ENCODE assay signal across 14 cellular contexts in the genomic region with DNA sequence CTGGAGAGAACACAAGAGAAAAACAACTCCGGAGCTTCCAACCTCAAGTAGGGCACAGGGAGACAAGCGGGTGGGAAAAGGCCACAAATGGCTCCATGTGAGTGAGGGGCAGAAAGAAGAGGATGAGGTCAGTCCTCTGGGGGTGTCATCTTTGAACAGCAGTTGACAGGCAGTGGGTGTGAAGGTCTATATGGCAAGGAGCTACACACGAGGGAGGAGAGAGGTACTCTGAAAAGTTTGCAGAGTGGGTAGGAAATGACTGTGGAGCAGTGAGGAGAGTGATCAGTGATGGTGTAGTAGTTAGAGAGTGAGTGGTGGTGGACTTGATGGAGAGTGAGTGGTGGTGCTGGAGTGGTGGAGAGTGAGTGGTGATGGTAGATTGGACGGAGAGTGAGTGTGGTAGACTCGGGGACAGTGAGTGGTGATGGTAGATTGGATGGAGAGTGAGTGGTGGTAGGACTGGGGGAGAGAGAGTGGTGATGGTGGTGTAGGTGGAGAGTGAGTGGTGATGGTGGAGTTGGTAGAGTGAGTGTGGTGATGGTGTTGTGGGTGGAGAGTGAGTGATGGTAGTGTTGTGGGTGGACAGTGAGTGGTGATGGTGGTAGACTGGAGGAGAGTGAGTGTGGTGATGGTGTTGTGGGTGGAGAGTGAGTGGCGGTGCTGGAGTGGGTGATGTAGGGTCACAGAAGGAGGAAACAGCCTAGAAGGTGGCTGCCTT. TPM values are rescaled to one million over a fixed set of nuclear protein-coding genes. Genes with fewer than 3 reads are reported as not detected.
A peak's percentile ranks its signal among the peaks of the same experiment; 100 is the strongest.
DNase-seq lines count a peak whose midpoint lies in the region; TF ChIP-seq lines count a peak whose summit lies in the region.
"Had no signal": no experiment of that assay in that cellular context is flagged by ENCODE, and none has a peak within 500 bp of the region (broad histone marks: within the 10 kb centered on the region; RNA-seq: fewer than 3 reads in every experiment).

No MANE protein-coding gene starts in this region.

- no peak for DNase-seq in activated CD4-positive, alpha-beta T cell treated with anti-CD3 and anti-CD28 coated beads, Interleukin-2, amount 10 ng/mL, durations not matched to agents 24 days and 14 days
- no peak for DNase-seq in activated CD4-positive, alpha-beta T cell treated with anti-CD3 and anti-CD28 coated beads for 4 hours
- no peak for DNase-seq in HEK293T (ENCODE audit: extremely low spot score)
- DNase-seq in ecto neural progenitor cell (ENCODE audit: low spot score): peak; percentile 16
- DNase-seq in spleen: peak; percentile 41
- DNase-seq in NCI-H2081 (lab: John Stamatoyannopoulos, UW): no peak
- no peak for DNase-seq in HT-29 (ENCODE audit: low spot score)
- DNase-seq in OCI-M2 (lab: John Stamatoyannopoulos, UW; ENCODE audit: unreplicated experiment): no peak
- DNase-seq: activated gamma-delta T cell treated with Interleukin-2 at 50 U/mL for 16 hours, HCEC 1CT, NCI-H2171 had no signal

- WGBS in spleen, 5 donors: 90 to 96% (median 92%) methylated on average over 6 of the region's 6 CpGs

- no peaks in the 10 kb centered on the region for H3K9me3 Mint-ChIP-seq in activated CD4-positive, alpha-beta T cell treated with anti-CD3 and anti-CD28 coated beads, Interleukin-2, amount 10 ng/mL, durations not matched to agents 24 days and 14 days
- H3K9me3 Mint-ChIP-seq: stimulated activated memory B cell treated with anti-CD40 and anti-IgM and Interleukin-4, amounts not matched to agents 10 μg/mL and 1 μg/mL and 100 μg/mL, for 72 hours had no signal

- no peaks in the 10 kb centered on the region for H3K9me3 ChIP-seq in spleen

- TF ChIP-seq POLR2A in spleen (IDR thresholded peaks at IDR 0.05): no peak

- intact Hi-C loops in activated CD4-positive, alpha-beta T cell treated with anti-CD3 and anti-CD28 coated beads, Interleukin-2, amount 10 ng/mL, durations not matched to agents 24 days and 14 days (cut with micrococcal nuclease): no loop called here
- intact Hi-C loops in spleen (cut with DNase I; ENCODE audit: low total_unique reads): no loop called here

- H3K36me3 ChIP-seq in spleen: peaks cover 0 to 65% (median 3%) of the 10 kb centered on the region in 6 donors
- H3K36me3 ChIP-seq: cardiac muscle cell had no signal

- TF ChIP-seq CTCF in spleen (IDR thresholded peaks at IDR 0.05 in 8 of 11, conservative IDR thresholded peaks at IDR 0.05 in 3 of 11): no peak

- CTCF ChIA-PET in HEK293T (lab: Yijun Ruan, JAX): no interaction called here

- no peak overlapping the region for H3K4me3 ChIP-seq in spleen
- H3K4me3 ChIP-seq: cardiac muscle cell had no signal

- peak overlapping the region; percentile 8 for H3K27ac Mint-ChIP-seq in activated CD4-positive, alpha-beta T cell treated with anti-CD3 and anti-CD28 coated beads, Interleukin-2, amount 10 ng/mL, durations not matched to agents 24 days and 14 days
- H3K27ac Mint-ChIP-seq: stimulated activated memory B cell treated with anti-CD40 and anti-IgM and Interleukin-4, amounts not matched to agents 10 μg/mL and 1 μg/mL and 100 μg/mL, for 72 hours had no signal

- peaks cover 55% of the 10 kb centered on the region for H3K36me3 Mint-ChIP-seq in activated CD4-positive, alpha-beta T cell treated with anti-CD3 and anti-CD28 coated beads, Interleukin-2, amount 10 ng/mL, durations not matched to agents 24 days and 14 days (ENCODE audit: low read depth)

- H3K27me3 Mint-ChIP-seq in activated CD4-positive, alpha-beta T cell treated with anti-CD3 and anti-CD28 coated beads, Interleukin-2, amount 10 ng/mL, durations not matched to agents 24 days and 14 days: no peaks in the 10 kb centered on the region
- H3K27me3 Mint-ChIP-seq: stimulated activated memory B cell treated with anti-CD40 and anti-IgM and Interleukin-4, amounts not matched to agents 10 μg/mL and 1 μg/mL and 100 μg/mL, for 72 hours had no signal

- H3K27me3 ChIP-seq in spleen (replicated peaks in 1 of 7): no peaks in the 10 kb centered on the region
- H3K27me3 ChIP-seq: cardiac muscle cell had no signal

- POLR2A ChIA-PET in HEK293T (lab: Yijun Ruan, JAX): no interaction called here

- peaks cover 9 to 49% (median 29%) of the 10 kb centered on the region in 6 donors for H3K4me1 ChIP-seq in spleen

- H3K27ac ChIP-seq in spleen: no peak overlapping the region
- H3K27ac ChIP-seq: cardiac muscle cell, epithelial cell of prostate had no signal

- peaks cover 35% of the 10 kb centered on the region for H3K4me1 Mint-ChIP-seq in activated CD4-positive, alpha-beta T cell treated with anti-CD3 and anti-CD28 coated beads, Interleukin-2, amount 10 ng/mL, durations not matched to agents 24 days and 14 days

- H3K4me3 Mint-ChIP-seq in activated CD4-positive, alpha-beta T cell treated with anti-CD3 and anti-CD28 coated beads, Interleukin-2, amount 10 ng/mL, durations not matched to agents 24 days and 14 days: peak overlapping the region; percentile 19
- H3K4me3 Mint-ChIP-seq: stimulated activated memory B cell treated with anti-CD40 and anti-IgM and Interleukin-4, amounts not matched to agents 10 μg/mL and 1 μg/mL and 100 μg/mL, for 72 hours had no signal

TF ChIP-seq in HEK293T, 16 proteins besides CTCF, POLR2A, EP300 and RAD21:
- TF ChIP-seq TARDBP (IDR thresholded peaks at IDR 0.05) (peak; percentile 83; the same call in 1 of the 2 replicates), L3MBTL2 (conservative IDR thresholded peaks at IDR 0.05) (no peak)
TF ChIP-seq in HEK293T: peak in this region for 1.

RNA-seq across cellular contexts. Expression of gene TFDP1, which starts 4.0 kb away (rescaled TPM):
- total RNA-seq in activated CD4-positive, alpha-beta T cell treated with anti-CD3 and anti-CD28 coated beads, Interleukin-2, amount 10 ng/mL, durations not matched to agents 24 days and 14 days: 180 and 184 TPM in 2 replicates
- 10 to 100 TPM; 47.5 to 91.7 (median 59.4) TPM for total RNA-seq in spleen
- 10 to 100 TPM; 21.7 to 42.4 (median 40.1) TPM for polyA plus RNA-seq in spleen
- total RNA-seq in HT-29 (2014; rRNA removed; shearing (Covaris generic)): 164 and 177 TPM in 2 replicates

Comparison
In these comparisons a context has a peak if more than half of its experiments do, and no peak if none do; other contexts are left out.
1. DNase-seq: peak in ecto neural progenitor cell (single experiment) and spleen (single experiment); none in activated CD4-positive, alpha-beta T cell treated with anti-CD3 and anti-CD28 coated beads, Interleukin-2, amount 10 ng/mL, durations not matched to agents 24 days and 14 days (single experiment), activated CD4-positive, alpha-beta T cell treated with anti-CD3 and anti-CD28 coated beads for 4 hours (0 of 2), HEK293T (single experiment), NCI-H2081 (0 of 2), HT-29 (single experiment) and OCI-M2 (single experiment).